ENCODE assay signal across 11 cellular contexts in genomic region chr16:15518412-15519351, GRCh38.
DNase-seq lines count a peak whose midpoint lies in the region; ATAC-seq, FAIRE-seq and TF ChIP-seq lines count a peak whose summit lies in the region.
"Had no signal": no experiment of that assay in that cellular context is flagged by ENCODE, and none has a peak within 500 bp of the region (broad histone marks: within the 10 kb centered on the region; RNA-seq: fewer than 3 reads in every experiment).

No MANE protein-coding gene starts in this region.

- DNase-seq in EL (peak; percentile 44), astrocyte of the cerebellum (ENCODE audit: low read depth) (peak; percentile 51), right atrium auricular region (ENCODE audit: low spot score) (peak; percentile 78), renal cortical epithelial cell (ENCODE audit: low read depth) (peak; percentile 89), HAP-1 (ENCODE audit: low spot score in 2 of 2) (no peak), small intestine (no peak), HuH-7.5 (ENCODE audit: low spot score) (no peak)
- DNase-seq: KG1, PC-9 had no signal

- no peak for FAIRE-seq in small intestine (lab: Jason Lieb, UNC)
- FAIRE-seq: D721Med had no signal

- H3K36me3 ChIP-seq in right atrium auricular region (no peaks in the 10 kb centered on the region), HAP-1 (replicated peaks) (no peaks in the 10 kb centered on the region), small intestine (ENCODE audit: control insufficient read depth in 2 of 2, insufficient read depth in 2 of 2, low read length in 2 of 2) (no peaks in the 10 kb centered on the region)

- TF ChIP-seq CTCF in astrocyte of the cerebellum (IDR thresholded peaks at IDR 0.05; ENCODE audit: low read depth, low read length, missing control alignments), result no peak
- no peak for TF ChIP-seq CTCF in right atrium auricular region (IDR thresholded peaks at IDR 0.05)

- H3K4me1 ChIP-seq in right atrium auricular region (peaks cover 0 to 33% of the 10 kb centered on the region in 2 donors), HAP-1 (no peaks in the 10 kb centered on the region), small intestine (ENCODE audit: control insufficient read depth in 2 of 2, insufficient read depth in 1 of 2, low read depth in 1 of 2, low read length in 1 of 2) (no peaks in the 10 kb centered on the region)

- ATAC-seq in GM18909 (IDR thresholded peaks at IDR 0.05; ENCODE audit: poor library complexity, unreplicated experiment), result no peak

- peak overlapping the region in 1 of 2 donors; percentile 16 for H3K27ac ChIP-seq in right atrium auricular region
- H3K27ac ChIP-seq in small intestine (ENCODE audit: low read depth in 1 of 2, low read length in 1 of 2), result peak overlapping the region in 1 of 2 donors; percentile 56
- H3K27ac ChIP-seq: PC-9 had no signal

- H3K4me3 ChIP-seq in astrocyte of the cerebellum (ENCODE audit: low read depth, low read length) (no peak overlapping the region), right atrium auricular region (no peak overlapping the region), HAP-1 (no peak overlapping the region), small intestine (ENCODE audit: low read depth in 1 of 2, low read length in 2 of 2) (no peak overlapping the region)
- H3K4me3 ChIP-seq: PC-9 had no signal

- H3K9me3 ChIP-seq in right atrium auricular region (no peaks in the 10 kb centered on the region), HAP-1 (no peaks in the 10 kb centered on the region), small intestine (ENCODE audit: control insufficient read depth, low read depth) (no peaks in the 10 kb centered on the region)

- H3K27me3 ChIP-seq in right atrium auricular region, result no peaks in the 10 kb centered on the region
- no peaks in the 10 kb centered on the region for H3K27me3 ChIP-seq in HAP-1 (ENCODE audit: low read depth)
- H3K27me3 ChIP-seq in small intestine (ENCODE audit: control insufficient read depth in 2 of 2, insufficient read depth in 2 of 2, low read length in 2 of 2), result no peaks in the 10 kb centered on the region

- in situ Hi-C loops in astrocyte of the cerebellum (cut with HindIII; ENCODE audit: low sequenced_read_pairs), result no loop called here
- in situ Hi-C loops in HAP-1 (cut with MboI; ENCODE audit: low sequenced_read_pairs), result no loop called here

- WGBS in small intestine, 3 donors, result 46 to 49% (median 48%) methylated on average over 11 of the region's 11 CpGs

Comparison
In these comparisons a context has a peak if more than half of its experiments do, and no peak if none do; other contexts are left out.
1. DNase-seq: peak in EL (single experiment), astrocyte of the cerebellum (single experiment), right atrium auricular region (single experiment) and renal cortical epithelial cell (single experiment); none in HAP-1 (0 of 2), small intestine (single experiment) and HuH-7.5 (single experiment).